ENCODE assay signal across 1 cellular context in the genomic region with DNA sequence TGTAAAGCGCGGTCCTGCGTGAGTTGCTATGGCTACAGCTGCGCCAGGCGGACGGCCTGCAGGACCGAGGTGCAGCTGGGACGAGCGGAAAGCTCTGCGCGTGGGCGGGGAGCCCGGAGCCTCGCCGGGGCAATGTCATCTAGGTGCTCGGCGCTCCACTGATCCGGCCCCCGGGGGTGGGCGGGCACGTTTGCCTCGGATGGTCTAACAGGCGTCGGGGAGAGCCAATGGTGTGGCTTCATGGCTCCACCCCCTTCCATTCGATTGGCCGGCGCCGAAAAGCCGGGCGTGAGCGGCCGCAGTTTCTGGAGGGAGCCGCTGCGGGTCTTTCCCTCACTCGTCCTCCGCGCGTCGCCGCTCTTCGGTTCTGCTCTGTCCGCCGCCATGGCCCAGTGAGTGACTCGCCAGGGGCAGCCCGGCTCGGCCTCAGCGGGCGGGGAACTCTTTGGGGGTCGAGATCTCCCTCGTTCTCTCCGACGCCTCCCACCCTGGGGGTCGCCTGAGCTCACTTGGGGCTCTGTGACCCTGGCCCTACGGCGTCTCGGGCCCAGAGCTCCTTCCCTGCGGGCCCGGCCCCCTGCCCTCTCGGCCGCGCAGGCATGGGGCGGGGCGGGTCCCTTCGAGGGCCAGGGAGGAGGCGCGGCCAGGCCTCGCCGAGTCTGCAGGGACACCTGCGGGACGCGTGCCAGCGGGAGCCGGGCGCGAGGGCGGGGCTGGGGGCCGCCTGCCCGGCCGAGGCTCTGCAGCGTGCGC.
TF ChIP-seq lines count a peak whose summit lies in the region.

A gene (plus strand): TSS at position 331 of the 753 bp plus-strand sequence. CDS start 54 bp downstream, at position 385.

TF ChIP-seq in K562, 482 proteins besides CTCF, POLR2A, EP300 and RAD21 (continued from another document and continues in another):
- TF ChIP-seq, protein P1, sequence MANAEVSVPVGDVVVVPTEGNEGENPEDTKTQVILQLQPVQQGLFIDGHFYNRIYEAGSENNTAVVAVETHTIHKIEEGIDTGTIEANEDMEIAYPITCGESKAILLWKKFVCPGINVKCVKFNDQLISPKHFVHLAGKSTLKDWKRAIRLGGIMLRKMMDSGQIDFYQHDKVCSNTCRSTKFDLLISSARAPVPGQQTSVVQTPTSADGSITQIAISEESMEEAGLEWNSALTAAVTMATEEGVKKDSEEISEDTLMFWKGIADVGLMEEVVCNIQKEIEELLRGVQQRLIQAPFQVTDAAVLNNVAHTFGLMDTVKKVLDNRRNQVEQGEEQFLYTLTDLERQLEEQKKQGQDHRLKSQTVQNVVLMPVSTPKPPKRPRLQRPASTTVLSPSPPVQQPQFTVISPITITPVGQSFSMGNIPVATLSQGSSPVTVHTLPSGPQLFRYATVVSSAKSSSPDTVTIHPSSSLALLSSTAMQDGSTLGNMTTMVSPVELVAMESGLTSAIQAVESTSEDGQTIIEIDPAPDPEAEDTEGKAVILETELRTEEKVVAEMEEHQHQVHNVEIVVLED (CRISPR knock-in tag; IDR thresholded peaks at IDR 0.05), result peak; percentile 66
- TF ChIP-seq CBX8 (IDR thresholded peaks at IDR 0.05; ENCODE audit: borderline replicate concordance, extremely low read depth, low read depth, low read length, poor library complexity, severe bottlenecking) (no peak), ETS2 (tag; IDR thresholded peaks at IDR 0.05; ENCODE audit: borderline replicate concordance, poor library complexity, severe bottlenecking) (no peak), ZNF324 (CRISPR knock-in tag; IDR thresholded peaks at IDR 0.05) (no peak), CHD2 (IDR thresholded peaks at IDR 0.05; ENCODE audit: low read depth, low read length) (peak; percentile 91), ZNF76 (CRISPR knock-in tag; IDR thresholded peaks at IDR 0.05; ENCODE audit: borderline replicate concordance) (0 out of 2 replicates have a peak, but pooled peaks have one; percentile 45), MEIS2 (IDR thresholded peaks at IDR 0.05; ENCODE audit: partially characterized antibody) (peak; percentile 59), LEF1 (IDR thresholded peaks at IDR 0.05) (peak; percentile 72; the same call in 1 of the 2 replicates), NFATC3 (IDR thresholded peaks at IDR 0.05) (no peak), ETV5 (CRISPR knock-in tag; IDR thresholded peaks at IDR 0.05; ENCODE audit: low read depth) (peak; percentile 44), ZNF197 (CRISPR knock-in tag; IDR thresholded peaks at IDR 0.05; ENCODE audit: low read depth) (0 out of 2 replicates have a peak, but pooled peaks have one; percentile 19), POLR3G (IDR thresholded peaks at IDR 0.05; ENCODE audit: extremely low read depth, insufficient read length, insufficient replicate concordance) (no peak), ZNF75A (CRISPR knock-in tag; IDR thresholded peaks at IDR 0.05) (no peak), ZNF766 (CRISPR knock-in tag; conservative IDR thresholded peaks at IDR 0.05) (no peak), TEAD2 (tag; IDR thresholded peaks at IDR 0.05) (no peak), TCF7 (IDR thresholded peaks at IDR 0.05; ENCODE audit: borderline replicate concordance) (0 out of 2 replicates have a peak, but pooled peaks have one; percentile 26), ZNF263 (CRISPR knock-in tag; IDR thresholded peaks at IDR 0.05; ENCODE audit: borderline replicate concordance) (peak; percentile 76), ZSCAN29 (IDR thresholded peaks at IDR 0.05) (no peak), HNRNPLL (IDR thresholded peaks at IDR 0.05; ENCODE audit: low read depth, low read length, poor library complexity, severe bottlenecking) (peak; percentile 96), ZNF133 (CRISPR knock-in tag; IDR thresholded peaks at IDR 0.05) (no peak), CBX5 (IDR thresholded peaks at IDR 0.05; ENCODE audit: borderline replicate concordance, low read depth) (no peak), ZNF696 (CRISPR knock-in tag; conservative IDR thresholded peaks at IDR 0.05) (no peak), NFE2L1 (tag; IDR thresholded peaks at IDR 0.05; ENCODE audit: borderline replicate concordance, low read depth) (no peak), KAT8 (IDR thresholded peaks at IDR 0.05; ENCODE audit: low read depth) (no peak), L3MBTL2 (IDR thresholded peaks at IDR 0.05) (peak; percentile 94), RUNX1 (IDR thresholded peaks at IDR 0.05; ENCODE audit: low read depth) (no peak), SMC3 (conservative IDR thresholded peaks at IDR 0.05; ENCODE audit: insufficient read depth, low read depth, low read length) (no peak; the same call in 1 of the 2 replicates), E2F3 (CRISPR knock-in tag; IDR thresholded peaks at IDR 0.05) (0 out of 2 replicates have a peak, but pooled peaks have one; percentile 26), IFI16 (CRISPR knock-in tag; IDR thresholded peaks at IDR 0.05) (no peak), HNRNPH1 (optimal IDR thresholded peaks at IDR 0.05; ENCODE audit: low read depth, low read length) (no peak), ZNF717 (CRISPR knock-in tag; IDR thresholded peaks at IDR 0.05) (no peak), ZBED1 (IDR thresholded peaks at IDR 0.05) (peak; percentile 78; the same call in 1 of the 2 replicates), ZNF408 (CRISPR knock-in tag; IDR thresholded peaks at IDR 0.05; ENCODE audit: low read depth) (no peak), RBM22 (IDR thresholded peaks at IDR 0.05; ENCODE audit: low read depth, low read length, poor library complexity, severe bottlenecking) (peak; percentile 98), ZNF780A (CRISPR knock-in tag; IDR thresholded peaks at IDR 0.05) (no peak)
- TF ChIP-seq, protein P2, sequence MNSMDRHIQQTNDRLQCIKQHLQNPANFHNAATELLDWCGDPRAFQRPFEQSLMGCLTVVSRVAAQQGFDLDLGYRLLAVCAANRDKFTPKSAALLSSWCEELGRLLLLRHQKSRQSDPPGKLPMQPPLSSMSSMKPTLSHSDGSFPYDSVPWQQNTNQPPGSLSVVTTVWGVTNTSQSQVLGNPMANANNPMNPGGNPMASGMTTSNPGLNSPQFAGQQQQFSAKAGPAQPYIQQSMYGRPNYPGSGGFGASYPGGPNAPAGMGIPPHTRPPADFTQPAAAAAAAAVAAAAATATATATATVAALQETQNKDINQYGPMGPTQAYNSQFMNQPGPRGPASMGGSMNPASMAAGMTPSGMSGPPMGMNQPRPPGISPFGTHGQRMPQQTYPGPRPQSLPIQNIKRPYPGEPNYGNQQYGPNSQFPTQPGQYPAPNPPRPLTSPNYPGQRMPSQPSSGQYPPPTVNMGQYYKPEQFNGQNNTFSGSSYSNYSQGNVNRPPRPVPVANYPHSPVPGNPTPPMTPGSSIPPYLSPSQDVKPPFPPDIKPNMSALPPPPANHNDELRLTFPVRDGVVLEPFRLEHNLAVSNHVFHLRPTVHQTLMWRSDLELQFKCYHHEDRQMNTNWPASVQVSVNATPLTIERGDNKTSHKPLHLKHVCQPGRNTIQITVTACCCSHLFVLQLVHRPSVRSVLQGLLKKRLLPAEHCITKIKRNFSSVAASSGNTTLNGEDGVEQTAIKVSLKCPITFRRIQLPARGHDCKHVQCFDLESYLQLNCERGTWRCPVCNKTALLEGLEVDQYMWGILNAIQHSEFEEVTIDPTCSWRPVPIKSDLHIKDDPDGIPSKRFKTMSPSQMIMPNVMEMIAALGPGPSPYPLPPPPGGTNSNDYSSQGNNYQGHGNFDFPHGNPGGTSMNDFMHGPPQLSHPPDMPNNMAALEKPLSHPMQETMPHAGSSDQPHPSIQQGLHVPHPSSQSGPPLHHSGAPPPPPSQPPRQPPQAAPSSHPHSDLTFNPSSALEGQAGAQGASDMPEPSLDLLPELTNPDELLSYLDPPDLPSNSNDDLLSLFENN (IDR thresholded peaks at IDR 0.05; ENCODE audit: low read depth in 2 of 2, low read length in 2 of 2), result peak in 1 of 2 experiments; percentile 94
- TF ChIP-seq, protein P3, sequence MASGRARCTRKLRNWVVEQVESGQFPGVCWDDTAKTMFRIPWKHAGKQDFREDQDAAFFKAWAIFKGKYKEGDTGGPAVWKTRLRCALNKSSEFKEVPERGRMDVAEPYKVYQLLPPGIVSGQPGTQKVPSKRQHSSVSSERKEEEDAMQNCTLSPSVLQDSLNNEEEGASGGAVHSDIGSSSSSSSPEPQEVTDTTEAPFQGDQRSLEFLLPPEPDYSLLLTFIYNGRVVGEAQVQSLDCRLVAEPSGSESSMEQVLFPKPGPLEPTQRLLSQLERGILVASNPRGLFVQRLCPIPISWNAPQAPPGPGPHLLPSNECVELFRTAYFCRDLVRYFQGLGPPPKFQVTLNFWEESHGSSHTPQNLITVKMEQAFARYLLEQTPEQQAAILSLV (tag; IDR thresholded peaks at IDR 0.05), result no peak
- TF ChIP-seq, protein P4, sequence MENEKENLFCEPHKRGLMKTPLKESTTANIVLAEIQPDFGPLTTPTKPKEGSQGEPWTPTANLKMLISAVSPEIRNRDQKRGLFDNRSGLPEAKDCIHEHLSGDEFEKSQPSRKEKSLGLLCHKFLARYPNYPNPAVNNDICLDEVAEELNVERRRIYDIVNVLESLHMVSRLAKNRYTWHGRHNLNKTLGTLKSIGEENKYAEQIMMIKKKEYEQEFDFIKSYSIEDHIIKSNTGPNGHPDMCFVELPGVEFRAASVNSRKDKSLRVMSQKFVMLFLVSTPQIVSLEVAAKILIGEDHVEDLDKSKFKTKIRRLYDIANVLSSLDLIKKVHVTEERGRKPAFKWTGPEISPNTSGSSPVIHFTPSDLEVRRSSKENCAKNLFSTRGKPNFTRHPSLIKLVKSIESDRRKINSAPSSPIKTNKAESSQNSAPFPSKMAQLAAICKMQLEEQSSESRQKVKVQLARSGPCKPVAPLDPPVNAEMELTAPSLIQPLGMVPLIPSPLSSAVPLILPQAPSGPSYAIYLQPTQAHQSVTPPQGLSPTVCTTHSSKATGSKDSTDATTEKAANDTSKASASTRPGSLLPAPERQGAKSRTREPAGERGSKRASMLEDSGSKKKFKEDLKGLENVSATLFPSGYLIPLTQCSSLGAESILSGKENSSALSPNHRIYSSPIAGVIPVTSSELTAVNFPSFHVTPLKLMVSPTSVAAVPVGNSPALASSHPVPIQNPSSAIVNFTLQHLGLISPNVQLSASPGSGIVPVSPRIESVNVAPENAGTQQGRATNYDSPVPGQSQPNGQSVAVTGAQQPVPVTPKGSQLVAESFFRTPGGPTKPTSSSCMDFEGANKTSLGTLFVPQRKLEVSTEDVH (IDR thresholded peaks at IDR 0.05; ENCODE audit: low read depth, partially characterized antibody), result peak; percentile 43
- TF ChIP-seq, protein P5, sequence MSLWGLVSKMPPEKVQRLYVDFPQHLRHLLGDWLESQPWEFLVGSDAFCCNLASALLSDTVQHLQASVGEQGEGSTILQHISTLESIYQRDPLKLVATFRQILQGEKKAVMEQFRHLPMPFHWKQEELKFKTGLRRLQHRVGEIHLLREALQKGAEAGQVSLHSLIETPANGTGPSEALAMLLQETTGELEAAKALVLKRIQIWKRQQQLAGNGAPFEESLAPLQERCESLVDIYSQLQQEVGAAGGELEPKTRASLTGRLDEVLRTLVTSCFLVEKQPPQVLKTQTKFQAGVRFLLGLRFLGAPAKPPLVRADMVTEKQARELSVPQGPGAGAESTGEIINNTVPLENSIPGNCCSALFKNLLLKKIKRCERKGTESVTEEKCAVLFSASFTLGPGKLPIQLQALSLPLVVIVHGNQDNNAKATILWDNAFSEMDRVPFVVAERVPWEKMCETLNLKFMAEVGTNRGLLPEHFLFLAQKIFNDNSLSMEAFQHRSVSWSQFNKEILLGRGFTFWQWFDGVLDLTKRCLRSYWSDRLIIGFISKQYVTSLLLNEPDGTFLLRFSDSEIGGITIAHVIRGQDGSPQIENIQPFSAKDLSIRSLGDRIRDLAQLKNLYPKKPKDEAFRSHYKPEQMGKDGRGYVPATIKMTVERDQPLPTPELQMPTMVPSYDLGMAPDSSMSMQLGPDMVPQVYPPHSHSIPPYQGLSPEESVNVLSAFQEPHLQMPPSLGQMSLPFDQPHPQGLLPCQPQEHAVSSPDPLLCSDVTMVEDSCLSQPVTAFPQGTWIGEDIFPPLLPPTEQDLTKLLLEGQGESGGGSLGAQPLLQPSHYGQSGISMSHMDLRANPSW (CRISPR knock-in tag; IDR thresholded peaks at IDR 0.05), result no peak; the same call in 1 of the 2 replicates
- TF ChIP-seq, protein P6, sequence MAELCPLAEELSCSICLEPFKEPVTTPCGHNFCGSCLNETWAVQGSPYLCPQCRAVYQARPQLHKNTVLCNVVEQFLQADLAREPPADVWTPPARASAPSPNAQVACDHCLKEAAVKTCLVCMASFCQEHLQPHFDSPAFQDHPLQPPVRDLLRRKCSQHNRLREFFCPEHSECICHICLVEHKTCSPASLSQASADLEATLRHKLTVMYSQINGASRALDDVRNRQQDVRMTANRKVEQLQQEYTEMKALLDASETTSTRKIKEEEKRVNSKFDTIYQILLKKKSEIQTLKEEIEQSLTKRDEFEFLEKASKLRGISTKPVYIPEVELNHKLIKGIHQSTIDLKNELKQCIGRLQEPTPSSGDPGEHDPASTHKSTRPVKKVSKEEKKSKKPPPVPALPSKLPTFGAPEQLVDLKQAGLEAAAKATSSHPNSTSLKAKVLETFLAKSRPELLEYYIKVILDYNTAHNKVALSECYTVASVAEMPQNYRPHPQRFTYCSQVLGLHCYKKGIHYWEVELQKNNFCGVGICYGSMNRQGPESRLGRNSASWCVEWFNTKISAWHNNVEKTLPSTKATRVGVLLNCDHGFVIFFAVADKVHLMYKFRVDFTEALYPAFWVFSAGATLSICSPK (IDR thresholded peaks at IDR 0.05; ENCODE audit: borderline replicate concordance), result no peak
- TF ChIP-seq, protein P7, sequence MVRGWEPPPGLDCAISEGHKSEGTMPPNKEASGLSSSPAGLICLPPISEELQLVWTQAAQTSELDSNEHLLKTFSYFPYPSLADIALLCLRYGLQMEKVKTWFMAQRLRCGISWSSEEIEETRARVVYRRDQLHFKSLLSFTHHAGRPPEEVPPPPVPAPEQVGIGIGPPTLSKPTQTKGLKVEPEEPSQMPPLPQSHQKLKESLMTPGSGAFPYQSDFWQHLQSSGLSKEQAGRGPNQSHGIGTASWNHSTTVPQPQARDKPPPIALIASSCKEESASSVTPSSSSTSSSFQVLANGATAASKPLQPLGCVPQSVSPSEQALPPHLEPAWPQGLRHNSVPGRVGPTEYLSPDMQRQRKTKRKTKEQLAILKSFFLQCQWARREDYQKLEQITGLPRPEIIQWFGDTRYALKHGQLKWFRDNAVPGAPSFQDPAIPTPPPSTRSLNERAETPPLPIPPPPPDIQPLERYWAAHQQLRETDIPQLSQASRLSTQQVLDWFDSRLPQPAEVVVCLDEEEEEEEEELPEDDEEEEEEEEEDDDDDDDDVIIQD (CRISPR knock-in tag; IDR thresholded peaks at IDR 0.05), result no peak
- TF ChIP-seq, protein P8, sequence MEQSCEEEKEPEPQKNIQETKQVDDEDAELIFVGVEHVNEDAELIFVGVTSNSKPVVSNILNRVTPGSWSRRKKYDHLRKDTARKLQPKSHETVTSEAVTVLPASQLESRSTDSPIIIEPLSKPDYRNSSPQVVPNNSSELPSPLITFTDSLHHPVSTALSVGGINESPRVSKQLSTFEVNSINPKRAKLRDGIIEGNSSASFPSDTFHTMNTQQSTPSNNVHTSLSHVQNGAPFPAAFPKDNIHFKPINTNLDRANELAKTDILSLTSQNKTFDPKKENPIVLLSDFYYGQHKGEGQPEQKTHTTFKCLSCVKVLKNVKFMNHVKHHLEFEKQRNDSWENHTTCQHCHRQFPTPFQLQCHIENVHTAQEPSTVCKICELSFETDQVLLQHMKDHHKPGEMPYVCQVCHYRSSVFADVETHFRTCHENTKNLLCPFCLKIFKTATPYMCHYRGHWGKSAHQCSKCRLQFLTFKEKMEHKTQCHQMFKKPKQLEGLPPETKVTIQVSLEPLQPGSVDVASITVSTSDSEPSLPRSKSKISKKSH (CRISPR knock-in tag; IDR thresholded peaks at IDR 0.05), result no peak
